ENCODE assay signal across 8 cellular contexts in the genomic region with DNA sequence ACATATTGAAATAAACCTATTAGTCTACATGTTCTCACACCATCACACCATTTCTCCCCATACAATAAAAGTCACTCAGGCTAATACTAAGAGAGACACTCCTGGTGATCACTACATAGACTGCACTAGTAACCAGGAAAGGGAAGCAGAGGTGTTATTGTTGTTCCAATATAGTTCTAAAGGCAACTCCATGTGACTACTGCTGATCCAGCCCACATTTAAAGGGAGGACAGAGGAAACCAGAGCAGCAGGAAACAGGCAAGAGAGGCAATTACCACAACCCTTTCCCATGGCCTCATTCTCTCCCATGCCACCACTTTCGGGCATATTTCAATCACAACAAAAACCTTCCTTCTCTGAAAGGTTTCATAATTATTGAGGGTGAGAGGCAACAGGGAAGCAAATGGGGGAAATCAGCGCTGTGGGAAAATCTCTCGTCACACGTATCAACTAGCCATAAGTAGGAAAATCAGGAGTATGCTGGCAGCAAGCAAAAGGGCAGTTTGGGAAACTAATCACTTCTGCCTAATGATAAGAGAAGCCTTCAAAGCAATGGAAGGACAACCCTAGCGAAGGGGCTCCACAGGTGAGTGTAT. TPM values are rescaled to one million over a fixed set of nuclear protein-coding genes. Genes with fewer than 3 reads are reported as not detected.
DNase-seq lines count a peak whose midpoint lies in the region; ATAC-seq and TF ChIP-seq lines count a peak whose summit lies in the region.

No MANE protein-coding gene starts in this region.

- H3K4me1 Mint-ChIP-seq in natural killer cell treated with Interleukin-12 subunit alpha and Interleukin-12 subunit beta and Interleukin-15 and Interleukin-18, amount 100 ng/mL, for 72 hours (ENCODE audit: low read depth in 2 of 2), result peaks cover 19 to 30% of the 10 kb centered on the region in 2 donors

- H3K4me3 ChIP-seq in cardiac fibroblast (replicated peaks in 1 of 2; ENCODE audit: low read depth in 2 of 2, low read length in 2 of 2) (peak overlapping the region; percentile 8 to 98), ovary (no peak overlapping the region)

- no peak for TF ChIP-seq POLR2A in ovary (IDR thresholded peaks at IDR 0.05)

- H3K9me3 ChIP-seq in ovary, result no peaks in the 10 kb centered on the region

- no peak overlapping the region for H3K27ac ChIP-seq in ovary

- TF ChIP-seq EP300 in ovary (IDR thresholded peaks at IDR 0.05), result no peak

- no peaks in the 10 kb centered on the region for H3K36me3 ChIP-seq in ovary

- intact Hi-C loops in ovary (cut with DNase I), result loop anchor here in 1 of 4 donors (5.0 kb wide), 1 partner anchor 230 kb away; the partner anchor contains the start of gene UBE2R2

- H3K9me3 Mint-ChIP-seq in natural killer cell treated with Interleukin-12 subunit alpha and Interleukin-12 subunit beta and Interleukin-15 and Interleukin-18, amount 100 ng/mL, for 72 hours, result no peaks in the 10 kb centered on the region

- no peak for TF ChIP-seq CTCF in cardiac fibroblast (IDR thresholded peaks at IDR 0.05; ENCODE audit: low read depth, low read length)
- no peak for TF ChIP-seq CTCF in ovary (IDR thresholded peaks at IDR 0.05)

- 76 to 81% (median 76%) methylated on average over 5 of the region's 5 CpGs for WGBS in ovary, 3 donors

- no peaks in the 10 kb centered on the region for H3K27me3 Mint-ChIP-seq in natural killer cell treated with Interleukin-12 subunit alpha and Interleukin-12 subunit beta and Interleukin-15 and Interleukin-18, amount 100 ng/mL, for 72 hours

- ATAC-seq in natural killer cell treated with Interleukin-12 subunit alpha and Interleukin-12 subunit beta and Interleukin-15 and Interleukin-18, amount 100 ng/mL, for 72 hours, result no peak
- ATAC-seq in HG02588 (IDR thresholded peaks at IDR 0.05; ENCODE audit: unreplicated experiment), result no peak
- ATAC-seq in HG02884 (IDR thresholded peaks at IDR 0.05; ENCODE audit: unreplicated experiment), result no peak
- ATAC-seq in HG02798 (IDR thresholded peaks at IDR 0.05; ENCODE audit: poor library complexity, unreplicated experiment), result no peak

- DNase-seq in ELR (ENCODE audit: low read depth), result peak; percentile 43
- peak; percentile 61 for DNase-seq in MV-4-11 (lab: John Stamatoyannopoulos, UW)
- peak; percentile 14 to 34 for DNase-seq in cardiac fibroblast (ENCODE audit: low read depth in 2 of 2)
- no peak for DNase-seq in natural killer cell treated with Interleukin-12 subunit alpha and Interleukin-12 subunit beta and Interleukin-15 and Interleukin-18, amount 100 ng/mL, for 72 hours (ENCODE audit: low spot score)
- no peak for DNase-seq in ovary

- H3K36me3 Mint-ChIP-seq in natural killer cell treated with Interleukin-12 subunit alpha and Interleukin-12 subunit beta and Interleukin-15 and Interleukin-18, amount 100 ng/mL, for 72 hours, result no peaks in the 10 kb centered on the region

- H3K27me3 ChIP-seq in ovary, result no peaks in the 10 kb centered on the region

- H3K4me1 ChIP-seq in ovary (ENCODE audit: insufficient read depth), result peaks cover 6% of the 10 kb centered on the region

- peak overlapping the region; percentile 98 for H3K4me3 Mint-ChIP-seq in natural killer cell treated with Interleukin-12 subunit alpha and Interleukin-12 subunit beta and Interleukin-15 and Interleukin-18, amount 100 ng/mL, for 72 hours

- H3K27ac Mint-ChIP-seq in natural killer cell treated with Interleukin-12 subunit alpha and Interleukin-12 subunit beta and Interleukin-15 and Interleukin-18, amount 100 ng/mL, for 72 hours, result peak overlapping the region; percentile 24 to 96

RNA-seq across cellular contexts. Expression of gene UBAP2, which starts 1.8 kb away (rescaled TPM):
- total RNA-seq in natural killer cell treated with Interleukin-12 subunit alpha and Interleukin-12 subunit beta and Interleukin-15 and Interleukin-18, amount 100 ng/mL, for 72 hours, result 10 to 100 TPM; 37.4 to 61.3 TPM
- 10 to 100 TPM; 17.7 to 46.7 (median 33.4) TPM for total RNA-seq in ovary
- 10 to 100 TPM; 12.7 to 40.9 TPM for polyA plus RNA-seq in ovary

Comparison
In these comparisons a context has a peak if more than half of its experiments do, and no peak if none do; other contexts are left out.
1. DNase-seq: peak in ELR (single experiment), MV-4-11 (single experiment) and cardiac fibroblast (2 of 2); none in natural killer cell treated with Interleukin-12 subunit alpha and Interleukin-12 subunit beta and Interleukin-15 and Interleukin-18, amount 100 ng/mL, for 72 hours (single experiment) and ovary (0 of 5).